In the genomic region with DNA sequence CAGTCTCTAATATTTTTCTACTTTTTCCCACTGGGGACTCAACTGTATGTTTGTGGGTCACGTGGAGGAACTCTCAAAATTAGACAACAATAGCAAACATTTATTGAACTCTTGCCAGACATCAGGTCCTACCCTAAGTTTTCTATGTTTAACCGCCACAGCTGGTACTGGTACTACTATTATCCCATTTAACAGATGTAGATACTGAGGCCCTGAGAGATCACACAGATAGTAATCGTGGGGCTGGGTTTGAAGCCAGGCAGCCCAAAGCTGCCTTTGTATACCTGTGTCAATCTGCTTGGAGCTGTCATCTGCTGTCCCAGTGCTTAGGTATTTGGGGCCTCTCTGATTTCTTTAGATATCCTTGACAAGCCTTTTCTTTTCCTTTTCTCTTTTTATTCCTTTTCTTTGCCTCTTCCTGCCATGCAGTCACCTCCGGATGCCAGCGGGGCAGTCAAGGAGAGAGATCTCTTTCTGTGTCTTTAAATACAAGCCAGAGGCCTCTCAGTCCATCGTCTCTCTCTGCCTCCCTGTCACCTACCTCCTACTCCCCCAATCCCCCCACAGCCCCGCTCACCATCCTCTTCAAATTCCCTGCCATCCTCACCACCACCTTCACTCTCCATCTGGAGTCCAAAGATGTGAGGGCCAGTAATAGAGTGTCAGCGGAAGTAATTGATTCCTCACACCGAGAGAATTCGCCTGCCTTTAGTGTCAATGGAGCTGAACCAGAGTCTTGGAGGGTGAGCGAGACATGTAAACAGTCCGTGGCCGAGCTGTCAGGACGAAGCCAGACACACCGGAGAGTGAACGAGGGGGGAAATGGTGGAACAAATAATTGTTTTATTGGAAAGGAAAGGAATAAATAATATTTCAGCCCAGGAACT, we compare ENCODE assay signal across 1 cellular context.
TF ChIP-seq lines count a peak whose summit lies in the region.

No MANE protein-coding gene starts in this region.

TF ChIP-seq in H1, 55 proteins besides CTCF, POLR2A, EP300 and RAD21:
- TF ChIP-seq, protein P1, sequence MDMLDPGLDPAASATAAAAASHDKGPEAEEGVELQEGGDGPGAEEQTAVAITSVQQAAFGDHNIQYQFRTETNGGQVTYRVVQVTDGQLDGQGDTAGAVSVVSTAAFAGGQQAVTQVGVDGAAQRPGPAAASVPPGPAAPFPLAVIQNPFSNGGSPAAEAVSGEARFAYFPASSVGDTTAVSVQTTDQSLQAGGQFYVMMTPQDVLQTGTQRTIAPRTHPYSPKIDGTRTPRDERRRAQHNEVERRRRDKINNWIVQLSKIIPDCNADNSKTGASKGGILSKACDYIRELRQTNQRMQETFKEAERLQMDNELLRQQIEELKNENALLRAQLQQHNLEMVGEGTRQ (IDR thresholded peaks at IDR 0.05; ENCODE audit: low read length): no peak
- TF ChIP-seq KDM1A (IDR thresholded peaks at IDR 0.05; ENCODE audit: borderline replicate concordance, low read length): peak; percentile 74; the same call in 1 of the 2 replicates
